In genomic region chr13:51453959-51454703, GRCh38 we compare ENCODE assay signal across 8 cellular contexts. TPM values are rescaled to one million over a fixed set of nuclear protein-coding genes. Genes with fewer than 3 reads are reported as not detected.
DNase-seq lines count a peak whose midpoint lies in the region; ATAC-seq and TF ChIP-seq lines count a peak whose summit lies in the region.

No MANE protein-coding gene starts in this region.

- H3K27me3 ChIP-seq in Peyer's patch, result no peaks in the 10 kb centered on the region
- H3K27me3 ChIP-seq in smooth muscle cell (ENCODE audit: low read depth), result no peaks in the 10 kb centered on the region

- no peak for TF ChIP-seq POLR2A in Peyer's patch (IDR thresholded peaks at IDR 0.05)

- H3K9me3 ChIP-seq in Peyer's patch (no peaks in the 10 kb centered on the region), smooth muscle cell (replicated peaks; ENCODE audit: low read depth) (no peaks in the 10 kb centered on the region)

- ATAC-seq in GM19452 (IDR thresholded peaks at IDR 0.05; ENCODE audit: unreplicated experiment), result no peak

- WGBS in smooth muscle cell (ENCODE audit: low lambda C conversion rate), result 19% methylated on average over 13 of the region's 13 CpGs

- H3K79me2 ChIP-seq in smooth muscle cell (ENCODE audit: low read depth), result peaks cover 23% of the 10 kb centered on the region

- peak overlapping the region; percentile 97 for H3K9ac ChIP-seq in smooth muscle cell (ENCODE audit: low read depth)

- DNase-seq in activated gamma-delta T cell treated with Interleukin-2 at 50 U/mL for 16 hours (peak; percentile 19), activated gamma-delta T cell (lab: John Stamatoyannopoulos, UW) (no peak), Peyer's patch (peak in 2 of 3 donors; percentile 25 to 64), iPS-NIHi11 (ENCODE audit: low spot score) (peak; percentile 28), smooth muscle cell (lab: John Stamatoyannopoulos, UW; ENCODE audit: unreplicated experiment) (no peak), NCI-H128 (lab: John Stamatoyannopoulos, UW; ENCODE audit: unreplicated experiment) (no peak)

- peaks cover 9% of the 10 kb centered on the region for H4K20me1 ChIP-seq in smooth muscle cell (ENCODE audit: low read depth)

- TF ChIP-seq CTCF in Peyer's patch (IDR thresholded peaks at IDR 0.05), result no peak
- TF ChIP-seq CTCF in smooth muscle cell (IDR thresholded peaks at IDR 0.05; ENCODE audit: borderline replicate concordance, insufficient read depth, poor library complexity, severe bottlenecking), result no peak

- H3K36me3 ChIP-seq in Peyer's patch (peaks cover 0 to 22% (median 0%) of the 10 kb centered on the region in 3 donors), smooth muscle cell (ENCODE audit: low read depth) (peaks cover 1% of the 10 kb centered on the region)

- H3F3A ChIP-seq in smooth muscle cell (ENCODE audit: low read depth), result peaks cover 9% of the 10 kb centered on the region

- H3K4me1 ChIP-seq in Peyer's patch, result peaks cover 0 to 21% (median 9%) of the 10 kb centered on the region in 4 donors
- peaks cover 30% of the 10 kb centered on the region for H3K4me1 ChIP-seq in smooth muscle cell (ENCODE audit: low read depth)

- peak overlapping the region; percentile 53 for H2AFZ ChIP-seq in smooth muscle cell (ENCODE audit: low read depth)

- H3K27ac ChIP-seq in Peyer's patch, result peak overlapping the region; percentile 97 to 100 (median 99)
- H3K27ac ChIP-seq in angular gyrus (ENCODE audit: low read depth, low read length), result peak overlapping the region; percentile 97
- peak overlapping the region; percentile 95 for H3K27ac ChIP-seq in smooth muscle cell (ENCODE audit: low read depth)

- H3K4me3 ChIP-seq in Peyer's patch (peak overlapping the region; percentile 69 to 86 (median 74)), smooth muscle cell (peak overlapping the region; percentile 90)

- peak overlapping the region; percentile 88 for H3K4me2 ChIP-seq in smooth muscle cell

RNA-seq across cellular contexts. Expression of gene INTS6, which starts 1.3 kb away (rescaled TPM):
- total RNA-seq in Peyer's patch (10 to 100 TPM; 28.9 to 46.4 (median 33.5) TPM), smooth muscle cell (51.6 and 62.2 TPM in 2 replicates)
- polyA plus RNA-seq in smooth muscle cell, result 22.5 and 29.7 TPM in 2 replicates

Comparison
In these comparisons a context has a peak if more than half of its experiments do, and no peak if none do; other contexts are left out.
1. DNase-seq: peak in activated gamma-delta T cell treated with Interleukin-2 at 50 U/mL for 16 hours (single experiment), Peyer's patch (2 of 3) and iPS-NIHi11 (single experiment); none in activated gamma-delta T cell (single experiment), smooth muscle cell (single experiment) and NCI-H128 (single experiment).
2. Peak in every context shown above with its lines, with median percentiles within 50 percentile points of each other: H3K27ac ChIP-seq.